25 cellular contexts compared by ENCODE assay signal in the genomic region with DNA sequence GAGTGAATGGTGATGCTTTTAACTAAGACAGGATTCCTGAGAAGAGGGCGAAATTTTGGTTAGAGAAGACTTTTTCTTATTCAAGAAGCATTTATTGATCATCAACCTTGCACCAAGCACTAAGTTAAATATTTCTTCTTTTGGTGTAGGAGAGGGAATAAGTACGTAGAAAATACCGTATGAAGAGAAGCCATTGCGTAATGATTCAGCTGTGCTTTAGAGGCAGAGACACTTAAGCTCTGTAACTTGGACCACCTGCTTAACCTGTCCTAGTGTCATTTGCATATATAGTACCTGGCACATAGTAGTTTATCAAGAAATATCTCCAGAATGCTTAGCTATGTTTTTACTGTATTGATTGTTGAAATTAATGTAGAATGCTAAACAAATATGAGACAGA.
"Had no signal": no experiment of that assay in that cellular context is flagged by ENCODE, and none has a peak within 500 bp of the region (broad histone marks: within the 10 kb centered on the region; RNA-seq: fewer than 3 reads in every experiment).

No MANE protein-coding gene starts in this region.

- ATAC-seq: effector memory CD8-positive, alpha-beta T cell; esophagus mucosa; gastrocnemius medialis; heart right ventricle; left cardiac atrium; left lung; left ventricle myocardium superior; lower lobe of right lung; mucosa of descending colon had no signal

- H3K36me3 ChIP-seq: colonic mucosa, esophagus squamous epithelium, gastrocnemius medialis, heart right ventricle, left lung, lower lobe of right lung had no signal

- FAIRE-seq: endometrium, islet of Langerhans, keratinocyte had no signal

- H3K9me3 ChIP-seq: colonic mucosa, esophagus squamous epithelium, gastrocnemius medialis, heart right ventricle, lower lobe of right lung had no signal

- DNase-seq: colonic mucosa; cortex of kidney; effector CD8-positive, alpha-beta T cell; effector memory CD8-positive, alpha-beta T cell; endodermal cell; erythroblast; esophagus squamous epithelium; foreskin fibroblast; foreskin melanocyte; gastrocnemius medialis; glutamatergic neuron; head of caudate nucleus; heart right ventricle; hippocampal formation; left cardiac atrium; left lung; left ventricle myocardium superior; lower lobe of right lung; mesenchymal stem cell; mucosa of descending colon; naive B cell had no signal

- H3K27me3 ChIP-seq: colonic mucosa, esophagus squamous epithelium, gastrocnemius medialis, heart right ventricle, left lung had no signal

- H3K27ac ChIP-seq: colonic mucosa, esophagus squamous epithelium, gastrocnemius medialis, heart right ventricle, left lung, lower lobe of right lung had no signal

- H3K4me3 ChIP-seq: colonic mucosa, esophagus squamous epithelium, gastrocnemius medialis, heart right ventricle, left lung, lower lobe of right lung, mucosa of descending colon had no signal

- H3K4me1 ChIP-seq: colonic mucosa, gastrocnemius medialis, left lung, lower lobe of right lung had no signal
